ENCODE assay signal across 23 cellular contexts in the genomic region with DNA sequence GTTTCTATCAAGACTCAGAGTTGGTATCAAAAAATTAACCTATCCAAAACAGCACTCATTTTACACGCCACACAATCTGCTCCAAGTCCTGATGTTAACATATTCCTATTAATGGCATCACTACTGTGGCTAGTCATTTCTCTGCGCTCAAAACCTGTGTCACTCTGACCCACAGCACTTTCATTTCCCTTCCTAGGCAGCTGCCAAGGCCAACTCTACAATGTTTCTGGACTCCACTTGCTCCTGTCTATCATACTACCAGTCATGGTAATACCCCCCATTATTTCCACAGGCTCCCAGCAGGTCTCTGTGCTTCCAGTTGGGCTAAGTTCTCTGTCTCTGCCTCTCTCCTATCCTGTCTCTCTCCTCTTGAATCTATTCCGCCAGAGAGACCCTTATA.
DNase-seq lines count a peak whose midpoint lies in the region; ATAC-seq and TF ChIP-seq lines count a peak whose summit lies in the region.
"Had no signal": no experiment of that assay in that cellular context is flagged by ENCODE, and none has a peak within 500 bp of the region (broad histone marks: within the 10 kb centered on the region; RNA-seq: fewer than 3 reads in every experiment).

No MANE protein-coding gene starts in this region.

- H3K27me3 Mint-ChIP-seq in nephron (ENCODE audit: low read depth): no peaks in the 10 kb centered on the region
- H3K27me3 Mint-ChIP-seq in activated T-helper 1 cell treated with anti-CD3 and anti-CD28 coated beads, Interleukin-12 subunit alpha, Interleukin-12 subunit beta, Interleukin-2, Interleukin-4 antibody, amounts not matched to agents 30 ng/mL and 10 ng/mL and 1 ng/mL, durations not matched to agents 14 hours and 24 hours and 36 hours (ENCODE audit: insufficient read depth): no peaks in the 10 kb centered on the region
- H3K27me3 Mint-ChIP-seq: CD8-positive, alpha-beta memory T cell; T-cell had no signal

- peaks cover 11% of the 10 kb centered on the region for H3K36me3 Mint-ChIP-seq in nephron (ENCODE audit: low read depth)
- H3K36me3 Mint-ChIP-seq in activated T-helper 1 cell treated with anti-CD3 and anti-CD28 coated beads, Interleukin-12 subunit alpha, Interleukin-12 subunit beta, Interleukin-2, Interleukin-4 antibody, amounts not matched to agents 30 ng/mL and 10 ng/mL and 1 ng/mL, durations not matched to agents 14 hours and 24 hours and 36 hours (ENCODE audit: low read depth): peaks cover 1% of the 10 kb centered on the region

- intact Hi-C loops in activated T-helper 1 cell treated with anti-CD3 and anti-CD28 coated beads, Interleukin-12 subunit alpha, Interleukin-12 subunit beta, Interleukin-2, Interleukin-4 antibody, amounts not matched to agents 30 ng/mL and 10 ng/mL and 1 ng/mL, durations not matched to agents 14 hours and 24 hours and 36 hours (cut with micrococcal nuclease): no loop called here

- DNase-seq in GM12865 (ENCODE audit: low read depth) (peak; percentile 5), SJCRH30 (peak; percentile 79 to 93), foreskin melanocyte (no peak), C1 segment of cervical spinal cord (lab: John Stamatoyannopoulos, UW) (no peak)
- no peak for DNase-seq in activated T-helper 1 cell treated with anti-CD3 and anti-CD28 coated beads, Interleukin-12 subunit alpha, Interleukin-12 subunit beta, Interleukin-2, Interleukin-4 antibody, amounts not matched to agents 30 ng/mL and 10 ng/mL and 1 ng/mL, durations not matched to agents 14 hours and 24 hours and 36 hours (ENCODE audit: low spot score)
- DNase-seq: 8988T; CD8-positive, alpha-beta memory T cell; DMS79; HFFc6; KG1; NCI-H1092; NCI-H146; NCI-H2081 treated with DMSO at 0.1 percent for 48 hours; NCI-H510A; NCI-H82; T-cell had no signal

- no peaks in the 10 kb centered on the region for H3K27me3 ChIP-seq in SJCRH30

- no peaks in the 10 kb centered on the region for H3K36me3 ChIP-seq in SJCRH30

- H3K4me1 ChIP-seq in SJCRH30: peaks cover 36% of the 10 kb centered on the region

- no peaks in the 10 kb centered on the region for H3K9me3 ChIP-seq in SJCRH30 (replicated peaks)

- peaks cover 53% of the 10 kb centered on the region for H3K4me1 Mint-ChIP-seq in nephron
- H3K4me1 Mint-ChIP-seq in activated T-helper 1 cell treated with anti-CD3 and anti-CD28 coated beads, Interleukin-12 subunit alpha, Interleukin-12 subunit beta, Interleukin-2, Interleukin-4 antibody, amounts not matched to agents 30 ng/mL and 10 ng/mL and 1 ng/mL, durations not matched to agents 14 hours and 24 hours and 36 hours (ENCODE audit: low read depth): no peaks in the 10 kb centered on the region

- no peak for TF ChIP-seq CTCF in GM12865 (IDR thresholded peaks at IDR 0.05; ENCODE audit: insufficient read depth, low read depth, low read length, missing control alignments)
- TF ChIP-seq CTCF in nephron (IDR thresholded peaks at IDR 0.05; ENCODE audit: unreplicated experiment in 3 of 3): no peak

- H3K9me3 Mint-ChIP-seq in nephron: peaks cover 18% of the 10 kb centered on the region
- H3K9me3 Mint-ChIP-seq in activated T-helper 1 cell treated with anti-CD3 and anti-CD28 coated beads, Interleukin-12 subunit alpha, Interleukin-12 subunit beta, Interleukin-2, Interleukin-4 antibody, amounts not matched to agents 30 ng/mL and 10 ng/mL and 1 ng/mL, durations not matched to agents 14 hours and 24 hours and 36 hours: peaks cover 14% of the 10 kb centered on the region

- peak overlapping the region; percentile 10 to 81 (median 16) for H3K27ac Mint-ChIP-seq in nephron
- no peak overlapping the region for H3K27ac Mint-ChIP-seq in activated T-helper 1 cell treated with anti-CD3 and anti-CD28 coated beads, Interleukin-12 subunit alpha, Interleukin-12 subunit beta, Interleukin-2, Interleukin-4 antibody, amounts not matched to agents 30 ng/mL and 10 ng/mL and 1 ng/mL, durations not matched to agents 14 hours and 24 hours and 36 hours
- H3K27ac Mint-ChIP-seq: HFFc6 had no signal

- H3K27ac ChIP-seq in SJCRH30: peak overlapping the region; percentile 13
- H3K27ac ChIP-seq: SK-N-MC had no signal

- peak overlapping the region in 1 of 3 experiments; percentile 21 for H3K4me3 Mint-ChIP-seq in nephron
- no peak overlapping the region for H3K4me3 Mint-ChIP-seq in activated T-helper 1 cell treated with anti-CD3 and anti-CD28 coated beads, Interleukin-12 subunit alpha, Interleukin-12 subunit beta, Interleukin-2, Interleukin-4 antibody, amounts not matched to agents 30 ng/mL and 10 ng/mL and 1 ng/mL, durations not matched to agents 14 hours and 24 hours and 36 hours
- H3K4me3 Mint-ChIP-seq: CD8-positive, alpha-beta memory T cell; HFFc6; T-cell had no signal

- peak; percentile 46 for ATAC-seq in HG03060 (IDR thresholded peaks at IDR 0.05; ENCODE audit: low read depth, unreplicated experiment)
- ATAC-seq in HG02571 (IDR thresholded peaks at IDR 0.05; ENCODE audit: unreplicated experiment): no peak
- ATAC-seq: HepG2, Panc1, Right ventricle myocardium inferior, T-cell had no signal

- no peak overlapping the region for H3K4me3 ChIP-seq in GM12865 (ENCODE audit: low read depth, low read length)
- H3K4me3 ChIP-seq in SJCRH30: no peak overlapping the region
- H3K4me3 ChIP-seq: SK-N-MC had no signal

Comparison
In these comparisons a context has a peak if more than half of its experiments do, and no peak if none do; other contexts are left out.
1. DNase-seq: peak in GM12865 (single experiment) and SJCRH30 (2 of 2); none in foreskin melanocyte (single experiment), C1 segment of cervical spinal cord (0 of 14) and activated T-helper 1 cell treated with anti-CD3 and anti-CD28 coated beads, Interleukin-12 subunit alpha, Interleukin-12 subunit beta, Interleukin-2, Interleukin-4 antibody, amounts not matched to agents 30 ng/mL and 10 ng/mL and 1 ng/mL, durations not matched to agents 14 hours and 24 hours and 36 hours (single experiment).